In genomic region chr13:20301391-20302071, GRCh38 we compare ENCODE assay signal across 13 cellular contexts.
DNase-seq lines count a peak whose midpoint lies in the region; ATAC-seq and TF ChIP-seq lines count a peak whose summit lies in the region.
"Had no signal": no experiment of that assay in that cellular context is flagged by ENCODE, and none has a peak within 500 bp of the region (broad histone marks: within the 10 kb centered on the region; RNA-seq: fewer than 3 reads in every experiment).

No MANE protein-coding gene starts in this region.

- TF ChIP-seq POLR2A in lower leg skin (IDR thresholded peaks at IDR 0.05) = no peak

- DNase-seq in dorsolateral prefrontal cortex (peak in 1 of 10 donors; percentile 6), skeletal muscle cell (ENCODE audit: low read depth) (no peak), occipital lobe (lab: John Stamatoyannopoulos, UW) (no peak), lower leg skin (ENCODE audit: low spot score in 2 of 2) (no peak)
- DNase-seq in activated T-cell treated with anti-CD3 and anti-CD28 coated beads, Interleukin-2, amount 50 U/mL, for 1 hour = no peak
- DNase-seq: activated CD4-positive, alpha-beta T cell treated with anti-CD3 and anti-CD28 coated beads, Interleukin-2, amount 50 U/mL, for 4 hours; activated naive CD4-positive, alpha-beta T cell; CD4-positive, alpha-beta T cell; cortex of kidney; NCI-H446 had no signal

- no peak for TF ChIP-seq CTCF in dorsolateral prefrontal cortex (IDR thresholded peaks at IDR 0.05 in 54 of 56, conservative IDR thresholded peaks at IDR 0.05 in 2 of 56; ENCODE audit: low read depth in 1 of 56, partially characterized antibody in 56 of 56)
- no peak for TF ChIP-seq CTCF in lower leg skin (IDR thresholded peaks at IDR 0.05)

- H3K27ac ChIP-seq in HUES64 (ENCODE audit: low read depth, low read length) (no peak overlapping the region), dorsolateral prefrontal cortex (no peak overlapping the region)

- H3K9me3 ChIP-seq in HUES64 (ENCODE audit: insufficient read depth, low read depth, low read length) = no peaks in the 10 kb centered on the region
- H3K9me3 ChIP-seq in iPS-18c (ENCODE audit: control insufficient read depth, insufficient read depth, low read length) = no peaks in the 10 kb centered on the region

- 92% methylated on average over 56 of the region's 56 CpGs for WGBS in HUES64
- 43 to 62% methylated on average over 51 to 56 of the region's 56 CpGs for WGBS in lower leg skin, 2 donors

- no peaks in the 10 kb centered on the region for H3K4me1 ChIP-seq in HUES64 (ENCODE audit: insufficient read depth, low read length)

- ATAC-seq in HG03442 (IDR thresholded peaks at IDR 0.05; ENCODE audit: unreplicated experiment) = no peak

- H3K4me3 ChIP-seq in HUES64 (ENCODE audit: low read length) (peak overlapping the region; percentile 59), dorsolateral prefrontal cortex (peak overlapping the region in 53 of 59 donors; percentile 2 to 62 (median 36)), iPS-18c (ENCODE audit: insufficient read depth, low read depth, low read length) (peak overlapping the region; percentile 40; the same call in 1 of the 2 replicates), skeletal muscle cell (ENCODE audit: low read depth, low read length) (peak overlapping the region; percentile 23), lower leg skin (ENCODE audit: low read depth, poor library complexity, severe bottlenecking) (no peak overlapping the region)

- H3K9ac ChIP-seq in HUES64 (ENCODE audit: low read depth, low read length) = peak overlapping the region; percentile 69

- intact Hi-C loops in dorsolateral prefrontal cortex (cut with DNase I) = no loop called here
- intact Hi-C loops in lower leg skin (cut with DNase I; ENCODE audit: low total_unique reads) = no loop called here

- H3K36me3 ChIP-seq in HUES64 (ENCODE audit: insufficient read depth, low read length) = no peaks in the 10 kb centered on the region

- H3K27me3 ChIP-seq in HUES64 (ENCODE audit: insufficient read depth, low read length) (peaks cover 34% of the 10 kb centered on the region), dorsolateral prefrontal cortex (peaks cover 0 to 28% (median 12%) of the 10 kb centered on the region in 45 donors)
